ENCODE assay signal across 8 cellular contexts in the genomic region with DNA sequence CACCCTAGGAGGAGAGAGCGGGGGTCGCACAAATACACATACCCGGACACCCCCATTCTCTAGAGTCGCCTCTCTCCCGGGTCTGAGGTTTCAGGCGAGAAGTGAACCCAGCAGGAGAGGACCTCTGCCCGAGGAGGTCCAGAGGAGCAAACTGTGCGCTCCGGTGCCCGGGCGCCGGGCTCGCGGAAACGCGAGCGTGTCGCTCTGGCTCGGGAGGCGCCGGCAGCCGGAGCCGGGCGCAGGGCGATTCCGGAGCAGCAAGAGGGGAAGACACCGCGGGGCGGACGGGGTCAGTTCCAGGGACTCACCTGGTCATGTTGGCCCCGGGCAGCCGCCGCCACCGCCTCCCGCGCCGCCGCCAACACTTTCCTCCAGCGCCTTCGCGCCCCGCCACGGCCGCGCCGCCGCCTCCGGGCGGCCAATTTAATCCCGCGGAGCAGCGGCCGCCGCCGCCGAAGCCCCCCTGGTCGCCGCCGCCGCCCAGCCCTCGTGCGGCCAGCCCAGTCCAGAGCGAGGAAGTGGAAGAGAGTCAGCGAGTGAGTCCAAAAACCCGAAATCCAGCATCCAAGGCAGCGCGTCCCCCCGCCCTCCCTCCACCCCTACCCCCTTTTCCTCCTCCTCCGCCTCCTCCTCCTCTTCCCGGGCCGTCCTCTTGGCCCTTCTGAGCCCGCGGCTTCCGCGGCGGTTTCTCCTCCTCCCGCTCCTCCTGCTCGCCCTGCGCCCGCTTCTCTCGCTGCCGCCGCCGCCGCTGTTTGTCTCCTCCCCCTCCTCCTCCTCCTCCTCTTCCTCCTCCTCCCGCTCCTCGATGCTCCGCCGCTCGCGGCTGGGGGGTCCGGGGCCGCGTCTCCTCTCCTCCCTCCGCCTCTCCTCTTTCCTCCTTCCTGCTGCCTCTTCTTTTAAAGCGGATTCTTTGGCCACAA.
DNase-seq lines count a peak whose midpoint lies in the region; ATAC-seq and TF ChIP-seq lines count a peak whose summit lies in the region.

No MANE protein-coding gene starts in this region.

- no peaks in the 10 kb centered on the region for H3K4me1 Mint-ChIP-seq in activated naive CD8-positive, alpha-beta T cell treated with anti-CD3 and anti-CD28 coated beads, Interleukin-2, amount 10 ng/mL, durations not matched to agents 7 days and 5 days

- TF ChIP-seq CTCF in DND-41 (IDR thresholded peaks at IDR 0.05; ENCODE audit: borderline replicate concordance, extremely low read depth, low read length, poor library complexity, severe bottlenecking) (no peak), left ventricle myocardium inferior (IDR thresholded peaks at IDR 0.05; ENCODE audit: borderline replicate concordance) (no peak), ovary (IDR thresholded peaks at IDR 0.05) (no peak)

- TF ChIP-seq POLR2A in ovary (IDR thresholded peaks at IDR 0.05) (no peak), GM18505 (IDR thresholded peaks at IDR 0.05; ENCODE audit: borderline replicate concordance, extremely low read depth, insufficient read depth, insufficient read length) (no peak)

- POLR2A ChIA-PET in activated naive CD8-positive, alpha-beta T cell treated with anti-CD3 and anti-CD28 coated beads, Interleukin-2, amount 10 ng/mL, durations not matched to agents 7 days and 5 days (lab: Charles Lee): no interaction called here

- peaks cover 13% of the 10 kb centered on the region for H3K79me2 ChIP-seq in DND-41 (ENCODE audit: insufficient read depth, low read length)

- intact Hi-C loops in left ventricle myocardium inferior (cut with micrococcal nuclease): no loop called here
- intact Hi-C loops in ovary (cut with DNase I): loop anchor here in 1 of 4 donors (10.0 kb wide), 1 partner anchor 153 kb away; no protein-coding TSS in a partner anchor

- no peaks in the 10 kb centered on the region for H3K36me3 Mint-ChIP-seq in activated naive CD8-positive, alpha-beta T cell treated with anti-CD3 and anti-CD28 coated beads, Interleukin-2, amount 10 ng/mL, durations not matched to agents 7 days and 5 days

- H3K27ac ChIP-seq in DND-41 (ENCODE audit: low read length) (peak overlapping the region; percentile 72), left ventricle myocardium inferior (replicated peaks) (peak overlapping the region; percentile 59), ovary (peak overlapping the region; percentile 84 to 91)

- peak overlapping the region; percentile 98 for H2AFZ ChIP-seq in DND-41 (ENCODE audit: low read depth, low read length)

- ATAC-seq in DND-41 (ENCODE audit: insufficient read depth, low read depth) (peak; percentile 87), HG02970 (IDR thresholded peaks at IDR 0.05; ENCODE audit: low FRiP score, unreplicated experiment) (no peak), GM18505 (IDR thresholded peaks at IDR 0.05; ENCODE audit: unreplicated experiment) (no peak)
- peak; percentile 42 for ATAC-seq in activated naive CD8-positive, alpha-beta T cell treated with anti-CD3 and anti-CD28 coated beads, Interleukin-2, amount 10 ng/mL, durations not matched to agents 7 days and 5 days (ENCODE audit: low read depth)

- peak overlapping the region; percentile 80 for H3K9ac ChIP-seq in DND-41 (ENCODE audit: low read depth, low read length)

- H3K27me3 Mint-ChIP-seq in activated naive CD8-positive, alpha-beta T cell treated with anti-CD3 and anti-CD28 coated beads, Interleukin-2, amount 10 ng/mL, durations not matched to agents 7 days and 5 days: peaks cover 49% of the 10 kb centered on the region

- no peaks in the 10 kb centered on the region for H3K9me3 ChIP-seq in DND-41 (ENCODE audit: insufficient read depth, low read length, severe bottlenecking)
- no peaks in the 10 kb centered on the region for H3K9me3 ChIP-seq in left ventricle myocardium inferior (replicated peaks)
- no peaks in the 10 kb centered on the region for H3K9me3 ChIP-seq in ovary

- H3K4me1 ChIP-seq in DND-41 (ENCODE audit: insufficient read depth, low read length) (peaks cover 34% of the 10 kb centered on the region), left ventricle myocardium inferior (peaks cover 30% of the 10 kb centered on the region), ovary (ENCODE audit: insufficient read depth) (peaks cover 5% of the 10 kb centered on the region)

- H3K4me3 ChIP-seq in DND-41 (ENCODE audit: low read depth in 1 of 2, low read length in 2 of 2) (peak overlapping the region; percentile 95 to 97), left ventricle myocardium inferior (peak overlapping the region; percentile 76), ovary (peak overlapping the region; percentile 51)

- DNase-seq in DND-41: peak; percentile 84
- peak; percentile 2 for DNase-seq in M059J (ENCODE audit: low read depth)
- peak; percentile 43 for DNase-seq in activated naive CD8-positive, alpha-beta T cell treated with anti-CD3 and anti-CD28 coated beads, Interleukin-2, amount 10 ng/mL, durations not matched to agents 7 days and 5 days
- peak; percentile 76 for DNase-seq in left ventricle myocardium inferior
- peak; percentile 76 to 86 (median 82) for DNase-seq in ovary
- DNase-seq in HUDEP-2 (lab: John Stamatoyannopoulos, UW; ENCODE audit: unreplicated experiment in 76 of 76): no peak

- H3K27me3 ChIP-seq in DND-41 (ENCODE audit: insufficient read depth, low read length, poor library complexity) (no peaks in the 10 kb centered on the region), left ventricle myocardium inferior (ENCODE audit: low read depth) (peaks cover 35% of the 10 kb centered on the region), ovary (no peaks in the 10 kb centered on the region)

- no peak overlapping the region for H3K27ac Mint-ChIP-seq in activated naive CD8-positive, alpha-beta T cell treated with anti-CD3 and anti-CD28 coated beads, Interleukin-2, amount 10 ng/mL, durations not matched to agents 7 days and 5 days

- TF ChIP-seq EP300 in ovary (IDR thresholded peaks at IDR 0.05): no peak

- H4K20me1 ChIP-seq in DND-41 (ENCODE audit: insufficient read depth, low read length): no peaks in the 10 kb centered on the region; the same call in 1 of the 2 replicates

- H3K4me3 Mint-ChIP-seq in activated naive CD8-positive, alpha-beta T cell treated with anti-CD3 and anti-CD28 coated beads, Interleukin-2, amount 10 ng/mL, durations not matched to agents 7 days and 5 days: peak overlapping the region; percentile 77

- H3K4me2 ChIP-seq in DND-41 (ENCODE audit: insufficient read depth, low read length): peak overlapping the region; percentile 75

- WGBS in ovary, 3 donors: 0 to 1% (median 1%) methylated on average over 54 to 96 of the region's 96 CpGs

- no peaks in the 10 kb centered on the region for H3K36me3 ChIP-seq in DND-41 (ENCODE audit: insufficient read depth, low read length)
- no peaks in the 10 kb centered on the region for H3K36me3 ChIP-seq in left ventricle myocardium inferior
- no peaks in the 10 kb centered on the region for H3K36me3 ChIP-seq in ovary

- H3K9me3 Mint-ChIP-seq in activated naive CD8-positive, alpha-beta T cell treated with anti-CD3 and anti-CD28 coated beads, Interleukin-2, amount 10 ng/mL, durations not matched to agents 7 days and 5 days: no peaks in the 10 kb centered on the region

Comparison
In these comparisons a context has a peak if more than half of its experiments do, and no peak if none do; other contexts are left out.
1. ATAC-seq: peak in DND-41 (single experiment) and activated naive CD8-positive, alpha-beta T cell treated with anti-CD3 and anti-CD28 coated beads, Interleukin-2, amount 10 ng/mL, durations not matched to agents 7 days and 5 days (single experiment); none in HG02970 (single experiment) and GM18505 (single experiment).
2. DNase-seq: peak in DND-41 (single experiment), M059J (single experiment), activated naive CD8-positive, alpha-beta T cell treated with anti-CD3 and anti-CD28 coated beads, Interleukin-2, amount 10 ng/mL, durations not matched to agents 7 days and 5 days (single experiment), left ventricle myocardium inferior (single experiment) and ovary (5 of 5); none in HUDEP-2 (0 of 76).
3. Peak in every context shown above with its lines, with median percentiles within 50 percentile points of each other: H3K27ac ChIP-seq and H3K4me3 ChIP-seq.